ENCODE assay signal across 2 cellular contexts in genomic region chr15:73826711-73827243, GRCh38.
TF ChIP-seq lines count a peak whose summit lies in the region.

No MANE protein-coding gene starts in this region.

TF ChIP-seq in Ishikawa, 13 proteins besides CTCF, POLR2A, EP300 and RAD21 (continued from another document):
- TF ChIP-seq NFIC (IDR thresholded peaks at IDR 0.05) (no peak), TCF12 (IDR thresholded peaks at IDR 0.05; ENCODE audit: low read depth) (no peak), CREB1 (IDR thresholded peaks at IDR 0.05; ENCODE audit: low read depth) (no peak), USF1 (IDR thresholded peaks at IDR 0.05) (peak; percentile 20; the same call in 1 of the 2 replicates), ZBTB7A (IDR thresholded peaks at IDR 0.05; ENCODE audit: low read depth) (no peak)
TF ChIP-seq in Ishikawa: peak in this region for 1.

TF ChIP-seq in H1, 55 proteins besides CTCF, POLR2A, EP300 and RAD21:
- TF ChIP-seq SIN3A (conservative IDR thresholded peaks at IDR 0.05 in 1 of 2, IDR thresholded peaks at IDR 0.05 in 1 of 2; ENCODE audit: low read depth in 1 of 2, low read length in 2 of 2), result no peak
- TF ChIP-seq USF2 (IDR thresholded peaks at IDR 0.05; ENCODE audit: low read length), result 0 out of 2 replicates have a peak, but pooled peaks have one; percentile 26
